8 cellular contexts compared by ENCODE assay signal in the genomic region with DNA sequence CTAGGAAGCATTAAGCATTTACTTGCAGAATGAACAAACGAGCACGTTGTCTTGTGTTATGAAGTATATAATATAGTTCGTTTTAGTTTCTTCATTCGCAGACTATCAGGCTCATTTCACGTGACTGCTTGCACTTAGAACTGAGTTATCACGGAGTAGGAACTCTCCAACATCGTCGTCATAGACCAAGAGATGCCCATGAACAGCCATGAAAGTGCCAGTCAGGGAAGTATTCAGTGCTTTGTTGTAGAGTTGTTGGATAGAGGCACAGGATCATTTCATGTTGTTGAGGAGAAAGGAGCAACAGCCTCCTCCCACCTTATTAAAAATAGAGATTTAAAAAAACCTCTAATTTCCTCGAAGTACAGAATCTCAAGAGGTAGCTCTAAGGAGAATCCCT. TPM values are rescaled to one million over a fixed set of nuclear protein-coding genes. Genes with fewer than 3 reads are reported as not detected.
DNase-seq lines count a peak whose midpoint lies in the region; ATAC-seq, FAIRE-seq and TF ChIP-seq lines count a peak whose summit lies in the region.

No MANE protein-coding gene starts in this region.

- TF ChIP-seq POLR2A in tibial nerve (IDR thresholded peaks at IDR 0.05): no peak

- intact Hi-C loops in activated naive CD4-positive, alpha-beta T cell treated with anti-CD3 and anti-CD28 coated beads for 36 hours (cut with micrococcal nuclease): loop anchor here (2.0 to 10.0 kb wide), 7 partner anchors 135 to 900 kb away; partner anchors contain the start of genes CRYL1, IFT88, MICU2 and MRPL57
- intact Hi-C loops in kidney (cut with DNase I): loop anchor here (10.0 kb wide), 1 partner anchor 122 kb away; no protein-coding TSS in a partner anchor

- CTCF ChIA-PET in activated naive CD4-positive, alpha-beta T cell treated with anti-CD3 and anti-CD28 coated beads for 36 hours (lab: Charles Lee): interaction anchor here (0.7 to 1.6 kb wide), 4 partner anchors 11 to 74 kb away, joined by 3 to 4 read pairs (median 3); partner anchors contain the start of gene EEF1AKMT1
- CTCF ChIA-PET in activated CD8-positive, alpha-beta T cell treated with anti-CD3 and anti-CD28 coated beads, Interleukin-2, amount 10 ng/mL, durations not matched to agents 7 days and 5 days (lab: Charles Lee): interaction anchor here (1.0 to 2.3 kb wide), 5 partner anchors 20 to 222 kb away, joined by 3 to 11 read pairs (median 4); no protein-coding TSS in a partner anchor

- H3K36me3 Mint-ChIP-seq in activated naive CD4-positive, alpha-beta T cell treated with anti-CD3 and anti-CD28 coated beads for 36 hours (ENCODE audit: low read depth): no peaks in the 10 kb centered on the region
- H3K36me3 Mint-ChIP-seq in activated CD8-positive, alpha-beta T cell treated with anti-CD3 and anti-CD28 coated beads, Interleukin-2, amount 10 ng/mL, durations not matched to agents 7 days and 5 days (ENCODE audit: low read depth): no peaks in the 10 kb centered on the region

- ATAC-seq in activated CD8-positive, alpha-beta T cell treated with anti-CD3 and anti-CD28 coated beads, Interleukin-2, amount 10 ng/mL, durations not matched to agents 7 days and 5 days: no peak
- ATAC-seq in GM18498 (IDR thresholded peaks at IDR 0.05; ENCODE audit: unreplicated experiment) (no peak), GM21367 (IDR thresholded peaks at IDR 0.05; ENCODE audit: unreplicated experiment) (no peak)

- TF ChIP-seq CTCF in kidney (IDR thresholded peaks at IDR 0.05; ENCODE audit: borderline replicate concordance, extremely low read depth, insufficient read depth) (no peak), tibial nerve (IDR thresholded peaks at IDR 0.05) (no peak)

- peaks cover 21% of the 10 kb centered on the region for H3K27me3 Mint-ChIP-seq in activated naive CD4-positive, alpha-beta T cell treated with anti-CD3 and anti-CD28 coated beads for 36 hours (ENCODE audit: low read depth)
- peaks cover 27% of the 10 kb centered on the region for H3K27me3 Mint-ChIP-seq in activated CD8-positive, alpha-beta T cell treated with anti-CD3 and anti-CD28 coated beads, Interleukin-2, amount 10 ng/mL, durations not matched to agents 7 days and 5 days (ENCODE audit: low read depth)

- no peak for FAIRE-seq in kidney (lab: Jason Lieb, UNC)

- H3K27me3 ChIP-seq in tibial nerve: no peaks in the 10 kb centered on the region

- POLR2A ChIA-PET in activated CD8-positive, alpha-beta T cell treated with anti-CD3 and anti-CD28 coated beads, Interleukin-2, amount 10 ng/mL, durations not matched to agents 7 days and 5 days (lab: Charles Lee): interaction anchor here (0.9 kb wide), 1 partner anchor 70 kb away, joined by 3 read pairs; no protein-coding TSS in a partner anchor

- no peaks in the 10 kb centered on the region for H3K36me3 ChIP-seq in kidney (ENCODE audit: control insufficient read depth in 1 of 2, insufficient read depth in 2 of 2, low read length in 2 of 2)
- H3K36me3 ChIP-seq in tibial nerve: no peaks in the 10 kb centered on the region

- H3K9me3 Mint-ChIP-seq in activated naive CD4-positive, alpha-beta T cell treated with anti-CD3 and anti-CD28 coated beads for 36 hours: no peaks in the 10 kb centered on the region
- H3K9me3 Mint-ChIP-seq in activated CD8-positive, alpha-beta T cell treated with anti-CD3 and anti-CD28 coated beads, Interleukin-2, amount 10 ng/mL, durations not matched to agents 7 days and 5 days (ENCODE audit: insufficient read depth): no peaks in the 10 kb centered on the region

- TF ChIP-seq EP300 in tibial nerve (IDR thresholded peaks at IDR 0.05): no peak

- H3K9ac ChIP-seq in kidney (ENCODE audit: low read length in 2 of 2): no peak overlapping the region

- H3K4me3 Mint-ChIP-seq in activated naive CD4-positive, alpha-beta T cell treated with anti-CD3 and anti-CD28 coated beads for 36 hours: peak overlapping the region; percentile 83
- peak overlapping the region; percentile 90 for H3K4me3 Mint-ChIP-seq in activated CD8-positive, alpha-beta T cell treated with anti-CD3 and anti-CD28 coated beads, Interleukin-2, amount 10 ng/mL, durations not matched to agents 7 days and 5 days

- 18 to 19% methylated on average over 9 of the region's 9 CpGs for WGBS in tibial nerve, 2 donors

- H3K4me1 ChIP-seq in kidney (ENCODE audit: control insufficient read depth in 1 of 2, insufficient read depth in 1 of 2, low read depth in 1 of 2, low read length in 2 of 2): peaks cover 5% of the 10 kb centered on the region in 2 donors
- H3K4me1 ChIP-seq in tibial nerve: peaks cover 0 to 22% (median 8%) of the 10 kb centered on the region in 4 donors

- H3K27ac Mint-ChIP-seq in activated naive CD4-positive, alpha-beta T cell treated with anti-CD3 and anti-CD28 coated beads for 36 hours: no peak overlapping the region
- peak overlapping the region; percentile 78 for H3K27ac Mint-ChIP-seq in activated CD8-positive, alpha-beta T cell treated with anti-CD3 and anti-CD28 coated beads, Interleukin-2, amount 10 ng/mL, durations not matched to agents 7 days and 5 days

- no peaks in the 10 kb centered on the region for H3K9me3 ChIP-seq in kidney (ENCODE audit: control insufficient read depth in 1 of 2, low read length in 2 of 2)
- H3K9me3 ChIP-seq in tibial nerve: no peaks in the 10 kb centered on the region

- H3K27ac ChIP-seq in kidney (ENCODE audit: low read depth in 2 of 2, low read length in 2 of 2): no peak overlapping the region
- peak overlapping the region in 1 of 4 donors; percentile 68 for H3K27ac ChIP-seq in tibial nerve

- H3K4me3 ChIP-seq in kidney (ENCODE audit: low read length in 2 of 2) (peak overlapping the region; percentile 30 to 55), tibial nerve (peak overlapping the region; percentile 57 to 65 (median 62))

- DNase-seq in activated naive CD4-positive, alpha-beta T cell treated with anti-CD3 and anti-CD28 coated beads for 36 hours: peak; percentile 13
- DNase-seq in activated naive CD4-positive, alpha-beta T cell treated with Interleukin-2 at 50 U/mL for 16 hours: no peak
- DNase-seq in activated CD8-positive, alpha-beta T cell treated with anti-CD3 and anti-CD28 coated beads, Interleukin-2, amount 10 ng/mL, durations not matched to agents 7 days and 5 days: no peak
- DNase-seq in kidney (no peak), tibial nerve (ENCODE audit: low spot score in 2 of 2) (no peak), NCI-H2196 treated with DMSO at 0.1 percent for 48 hours (lab: John Stamatoyannopoulos, UW; ENCODE audit: unreplicated experiment) (no peak)

- H3K4me1 Mint-ChIP-seq in activated naive CD4-positive, alpha-beta T cell treated with anti-CD3 and anti-CD28 coated beads for 36 hours (ENCODE audit: low read depth): peaks cover 5% of the 10 kb centered on the region
- peaks cover 15% of the 10 kb centered on the region for H3K4me1 Mint-ChIP-seq in activated CD8-positive, alpha-beta T cell treated with anti-CD3 and anti-CD28 coated beads, Interleukin-2, amount 10 ng/mL, durations not matched to agents 7 days and 5 days (ENCODE audit: low read depth)

RNA-seq across cellular contexts. Expression of gene IL17D, which starts 1.0 kb away (rescaled TPM):
- under 1 TPM in 1 of 2 experiments, not detected in 1; 0.20 TPM for total RNA-seq in activated naive CD4-positive, alpha-beta T cell treated with anti-CD3 and anti-CD28 coated beads for 36 hours
- under 1 TPM; 0.13 to 0.18 TPM for total RNA-seq in activated CD8-positive, alpha-beta T cell treated with anti-CD3 and anti-CD28 coated beads, Interleukin-2, amount 10 ng/mL, durations not matched to agents 7 days and 5 days
- total RNA-seq in kidney (0.44 TPM), tibial nerve (10 to 100 TPM in 1 of 4 donors, 1 to 10 TPM in 3; 1.7 to 21.4 (median 5.3) TPM)
- polyA plus RNA-seq in kidney (ENCODE audit: insufficient read depth, low read depth, low replicate concordance): not detected
